Comparison of ENCODE assay signal across 8 cellular contexts in genomic region chr14:55071870-55072640, GRCh38. TPM values are rescaled to one million over a fixed set of nuclear protein-coding genes. Genes with fewer than 3 reads are reported as not detected.
DNase-seq lines count a peak whose midpoint lies in the region; ATAC-seq and TF ChIP-seq lines count a peak whose summit lies in the region.

No MANE protein-coding gene starts in this region.

- peak overlapping the region; percentile 50 to 74 (median 55) for H3K4me2 ChIP-seq in BLaER1 treated with 17β-estradiol and CSF1 and Interleukin-3, amounts not matched to agents 10 nM and 100 nM
- peak overlapping the region; percentile 67 for H3K4me2 ChIP-seq in fibroblast of lung (ENCODE audit: extremely low read depth, insufficient read depth, low read length)
- H3K4me2 ChIP-seq in parathyroid adenoma (ENCODE audit: low read length) = peak overlapping the region; percentile 5

- peaks cover 6% of the 10 kb centered on the region for H3K36me3 Mint-ChIP-seq in activated CD4-positive, alpha-beta memory T cell treated with anti-CD3 and anti-CD28 coated beads for 36 hours

- H3K27me3 Mint-ChIP-seq in activated CD4-positive, alpha-beta memory T cell treated with anti-CD3 and anti-CD28 coated beads for 36 hours = no peaks in the 10 kb centered on the region

- no peak for TF ChIP-seq CTCF in fibroblast of lung (conservative IDR thresholded peaks at IDR 0.05 in 1 of 2, IDR thresholded peaks at IDR 0.05 in 1 of 2; ENCODE audit: low read depth in 1 of 2, low read length in 2 of 2)
- no peak for TF ChIP-seq CTCF in parathyroid adenoma (IDR thresholded peaks at IDR 0.05)

- peak overlapping the region; percentile 76 for H3K27ac Mint-ChIP-seq in activated CD4-positive, alpha-beta memory T cell treated with anti-CD3 and anti-CD28 coated beads for 36 hours

- H3K36me3 ChIP-seq in BLaER1 treated with 17β-estradiol and CSF1 and Interleukin-3, amounts not matched to agents 10 nM and 100 nM = peaks cover 12 to 36% (median 27%) of the 10 kb centered on the region in 11 experiments; a peak in 21 of 22 replicates
- no peaks in the 10 kb centered on the region for H3K36me3 ChIP-seq in fibroblast of lung (ENCODE audit: control insufficient read depth, insufficient read depth, low read length)
- no peaks in the 10 kb centered on the region for H3K36me3 ChIP-seq in parathyroid adenoma (ENCODE audit: control insufficient read depth, insufficient read depth, low read length)
- peaks cover 6% of the 10 kb centered on the region; the same call in 1 of the 2 replicates for H3K36me3 ChIP-seq in SJCRH30

- H3K9me3 ChIP-seq in BLaER1 treated with 17β-estradiol and CSF1 and Interleukin-3, amounts not matched to agents 10 nM and 100 nM (replicated peaks in 1 of 11) = no peaks in the 10 kb centered on the region
- H3K9me3 ChIP-seq in fibroblast of lung (ENCODE audit: control insufficient read depth, insufficient read depth, low read depth, low read length) (no peaks in the 10 kb centered on the region), parathyroid adenoma (ENCODE audit: control insufficient read depth, low read length) (no peaks in the 10 kb centered on the region), SJCRH30 (replicated peaks) (no peaks in the 10 kb centered on the region)

- CTCF ChIA-PET in activated CD4-positive, alpha-beta memory T cell treated with anti-CD3 and anti-CD28 coated beads for 36 hours (lab: Charles Lee) = interaction anchor here (0.6 to 3.2 kb wide), 10 partner anchors 15 to 604 kb away, joined by 3 to 21 read pairs (median 4); partner anchors contain the start of gene MAPK1IP1L

- DNase-seq in activated CD4-positive, alpha-beta memory T cell treated with anti-CD3 and anti-CD28 coated beads for 36 hours = peak; percentile 60
- DNase-seq in fibroblast of lung (ENCODE audit: low read depth in 2 of 2) (peak; percentile 67 to 98), SJCRH30 (no peak), LoVo (ENCODE audit: low spot score) (no peak)

- H4K20me1 ChIP-seq in BLaER1 treated with 17β-estradiol and CSF1 and Interleukin-3, amounts not matched to agents 10 nM and 100 nM = peaks cover 0 to 43% (median 15%) of the 10 kb centered on the region in 11 experiments; a peak in 10 of 22 replicates
- H4K20me1 ChIP-seq in fibroblast of lung (ENCODE audit: control insufficient read depth, extremely low read depth, insufficient read depth, low read length) = no peaks in the 10 kb centered on the region

- POLR2A ChIA-PET in activated CD4-positive, alpha-beta memory T cell treated with anti-CD3 and anti-CD28 coated beads for 36 hours (lab: Charles Lee) = interaction anchor here (0.6 to 2.2 kb wide), 5 partner anchors 11 to 302 kb away, joined by 5 to 28 read pairs (median 6); partner anchors contain the start of genes MAPK1IP1L, SOCS4 and WDHD1

- H3K4me1 ChIP-seq in BLaER1 treated with 17β-estradiol and CSF1 and Interleukin-3, amounts not matched to agents 10 nM and 100 nM = peaks cover 29 to 35% (median 32%) of the 10 kb centered on the region in 10 experiments
- H3K4me1 ChIP-seq in fibroblast of lung (ENCODE audit: control insufficient read depth, extremely low read depth, insufficient read depth, low read length) (peaks cover 7% of the 10 kb centered on the region), parathyroid adenoma (peaks cover 18% of the 10 kb centered on the region), SJCRH30 (peaks cover 5% of the 10 kb centered on the region)

- peak overlapping the region in 5 of 11 experiments; percentile 0 to 56 (median 23); a peak in 4 of 22 replicates for H3K9ac ChIP-seq in BLaER1 treated with 17β-estradiol and CSF1 and Interleukin-3, amounts not matched to agents 10 nM and 100 nM
- H3K9ac ChIP-seq in fibroblast of lung (ENCODE audit: insufficient read depth, low read length) = peak overlapping the region; percentile 5
- no peak overlapping the region for H3K9ac ChIP-seq in parathyroid adenoma

- H3K9me3 Mint-ChIP-seq in activated CD4-positive, alpha-beta memory T cell treated with anti-CD3 and anti-CD28 coated beads for 36 hours = no peaks in the 10 kb centered on the region

- H2AFZ ChIP-seq in fibroblast of lung (ENCODE audit: low read length) (no peak overlapping the region), parathyroid adenoma (peak overlapping the region; percentile 71)

- peak overlapping the region; percentile 20 for H3K4me3 Mint-ChIP-seq in activated CD4-positive, alpha-beta memory T cell treated with anti-CD3 and anti-CD28 coated beads for 36 hours

- H3K27ac ChIP-seq in BLaER1 treated with 17β-estradiol and CSF1 and Interleukin-3, amounts not matched to agents 10 nM and 100 nM = peak overlapping the region in 2 of 11 experiments; percentile 1 to 53; a peak in 5 of 22 replicates
- H3K27ac ChIP-seq in fibroblast of lung (ENCODE audit: insufficient read depth, low read length) (peak overlapping the region; percentile 84), parathyroid adenoma (no peak overlapping the region), SJCRH30 (no peak overlapping the region)

- no peak overlapping the region for H3K4me3 ChIP-seq in BLaER1 treated with 17β-estradiol and CSF1 and Interleukin-3, amounts not matched to agents 10 nM and 100 nM
- no peak overlapping the region for H3K4me3 ChIP-seq in fibroblast of lung (replicated peaks in 1 of 4; ENCODE audit: control extremely low read depth in 1 of 4, insufficient read depth in 1 of 4, low read depth in 3 of 4, low read length in 4 of 4)
- peak overlapping the region; percentile 7 for H3K4me3 ChIP-seq in parathyroid adenoma (ENCODE audit: low read depth, low read length)
- no peak overlapping the region for H3K4me3 ChIP-seq in SJCRH30

- no peaks in the 10 kb centered on the region for H3K27me3 ChIP-seq in BLaER1 treated with 17β-estradiol and CSF1 and Interleukin-3, amounts not matched to agents 10 nM and 100 nM
- no peaks in the 10 kb centered on the region for H3K27me3 ChIP-seq in fibroblast of lung (ENCODE audit: control insufficient read depth, insufficient read depth, low read length)
- H3K27me3 ChIP-seq in parathyroid adenoma (ENCODE audit: control insufficient read depth, insufficient read depth, low read length) = no peaks in the 10 kb centered on the region
- H3K27me3 ChIP-seq in SJCRH30 = no peaks in the 10 kb centered on the region

- ATAC-seq in GM18907 (IDR thresholded peaks at IDR 0.05; ENCODE audit: unreplicated experiment) = peak; percentile 61
- peak; percentile 53 for ATAC-seq in HG03175 (IDR thresholded peaks at IDR 0.05; ENCODE audit: unreplicated experiment)

- H3K4me1 Mint-ChIP-seq in activated CD4-positive, alpha-beta memory T cell treated with anti-CD3 and anti-CD28 coated beads for 36 hours (ENCODE audit: low read depth) = peaks cover 40% of the 10 kb centered on the region

- H3K79me2 ChIP-seq in fibroblast of lung (ENCODE audit: control insufficient read depth, insufficient read depth, low read length) = no peaks in the 10 kb centered on the region
- H3K79me2 ChIP-seq in parathyroid adenoma = no peaks in the 10 kb centered on the region

- intact Hi-C loops in activated CD4-positive, alpha-beta memory T cell treated with anti-CD3 and anti-CD28 coated beads for 36 hours (cut with micrococcal nuclease) = loop anchor here (1.0 to 10.0 kb wide), 3 partner anchors 21 to 203 kb away; partner anchors contain the start of genes FBXO34 and MAPK1IP1L

RNA-seq across cellular contexts. Expression of gene MAPK1IP1L, which starts 20.6 kb away (rescaled TPM):
- total RNA-seq in activated CD4-positive, alpha-beta memory T cell treated with anti-CD3 and anti-CD28 coated beads for 36 hours = 10 to 100 TPM; 85.5 to 89.1 TPM
- total RNA-seq in fibroblast of lung = 14.1 and 16.5 TPM in 2 replicates
- polyA plus RNA-seq in fibroblast of lung = 82.3 and 103 TPM in 2 replicates
- 54.5 and 66.4 TPM in 2 replicates for polyA plus RNA-seq in fibroblast of lung (2012)
- 515 and 704 TPM in 2 replicates for polyA minus RNA-seq in fibroblast of lung (ENCODE audit: low replicate concordance)
- 66.5 and 76.2 TPM in 2 replicates for total RNA-seq in SJCRH30 (2014; rRNA removed; shearing (Covaris generic))

RNA-seq across cellular contexts. Expression of gene SOCS4, which starts 45.0 kb away (rescaled TPM):
- total RNA-seq in activated CD4-positive, alpha-beta memory T cell treated with anti-CD3 and anti-CD28 coated beads for 36 hours = 10 to 100 TPM; 24.4 to 25.3 TPM
- total RNA-seq in fibroblast of lung = 16.2 and 19.2 TPM in 2 replicates
- 11.5 TPM in 2 replicates for polyA plus RNA-seq in fibroblast of lung
- 7.0 and 9.3 TPM in 2 replicates for polyA plus RNA-seq in fibroblast of lung (2012)
- 3.7 and 6.4 TPM in 2 replicates for polyA minus RNA-seq in fibroblast of lung (ENCODE audit: low replicate concordance)
- 27.7 and 33.0 TPM in 2 replicates for total RNA-seq in SJCRH30 (2014; rRNA removed; shearing (Covaris generic))

RNA-seq across cellular contexts. Expression of gene WDHD1, which starts 45.2 kb away (rescaled TPM):
- 10 to 100 TPM; 62.4 to 63.2 TPM for total RNA-seq in activated CD4-positive, alpha-beta memory T cell treated with anti-CD3 and anti-CD28 coated beads for 36 hours
- 8.6 and 9.8 TPM in 2 replicates for total RNA-seq in fibroblast of lung
- polyA plus RNA-seq in fibroblast of lung = 7.3 and 13.0 TPM in 2 replicates
- polyA plus RNA-seq in fibroblast of lung (2012) = 4.8 and 9.7 TPM in 2 replicates
- polyA minus RNA-seq in fibroblast of lung (ENCODE audit: low replicate concordance) = 1.2 and 2.6 TPM in 2 replicates
- 42.4 and 45.3 TPM in 2 replicates for total RNA-seq in SJCRH30 (2014; rRNA removed; shearing (Covaris generic))

RNA-seq across cellular contexts. Expression of gene LGALS3, which starts 57.0 kb away (rescaled TPM):
- total RNA-seq in activated CD4-positive, alpha-beta memory T cell treated with anti-CD3 and anti-CD28 coated beads for 36 hours = 10 to 100 TPM; 12.3 to 14.5 TPM
- total RNA-seq in fibroblast of lung = 430 and 434 TPM in 2 replicates
- polyA plus RNA-seq in fibroblast of lung = 333 and 398 TPM in 2 replicates
- 345 and 493 TPM in 2 replicates for polyA plus RNA-seq in fibroblast of lung (2012)
- polyA minus RNA-seq in fibroblast of lung (ENCODE audit: low replicate concordance) = 110 and 113 TPM in 2 replicates
- 1.9 and 2.0 TPM in 2 replicates for total RNA-seq in SJCRH30 (2014; rRNA removed; shearing (Covaris generic))

Comparison
In these comparisons a context has a peak if more than half of its experiments do, and no peak if none do; other contexts are left out.
1. H3K4me2 ChIP-seq: peak in every context shown above with its lines; median percentile 67 in fibroblast of lung; 55 in BLaER1 treated with 17β-estradiol and CSF1 and Interleukin-3, amounts not matched to agents 10 nM and 100 nM; 5 in parathyroid adenoma.
2. DNase-seq: peak in activated CD4-positive, alpha-beta memory T cell treated with anti-CD3 and anti-CD28 coated beads for 36 hours (single experiment) and fibroblast of lung (2 of 2); none in SJCRH30 (0 of 2) and LoVo (single experiment).